ENCODE assay signal across 8 cellular contexts in genomic region chr14:34714320-34715107, GRCh38. TPM values are rescaled to one million over a fixed set of nuclear protein-coding genes. Genes with fewer than 3 reads are reported as not detected.
DNase-seq lines count a peak whose midpoint lies in the region; ATAC-seq and TF ChIP-seq lines count a peak whose summit lies in the region.

TSS of gene CFL2 (minus strand) at chr14:34714593. CDS start at chr14:34714540, 53 bp downstream.

- ATAC-seq in GM19025 (IDR thresholded peaks at IDR 0.05; ENCODE audit: low read depth, unreplicated experiment) (peak; percentile 88), HG03196 (IDR thresholded peaks at IDR 0.05; ENCODE audit: unreplicated experiment) (peak; percentile 81), left colon (peak; percentile 99)

- intact Hi-C loops in colonic mucosa (cut with DNase I) (no loop called here), left colon (cut with DNase I, micrococcal nuclease) (no loop called here)

- H3K4me3 ChIP-seq in colonic mucosa, result peak within 1 kb of the TSS; percentile 85

- H3K27me3 ChIP-seq in colonic mucosa, result no peaks in the 10 kb centered on the region

- peak within 1 kb of the TSS; percentile 86 to 92 for H3K9ac ChIP-seq in colonic mucosa (ENCODE audit: low read depth in 2 of 2, low read length in 2 of 2)

- no peaks in the 10 kb centered on the region for H3K9me3 ChIP-seq in colonic mucosa

- H3K36me3 ChIP-seq in colonic mucosa, result no peaks in the 10 kb centered on the region

- peak within 1 kb of the TSS; percentile 81 for H3K27ac ChIP-seq in colonic mucosa

- TF ChIP-seq CTCF in colonic mucosa (IDR thresholded peaks at IDR 0.05), result no peak

- DNase-seq in AG20443 (ENCODE audit: low spot score), result peak; percentile 97
- DNase-seq in NCI-H446 (lab: John Stamatoyannopoulos, UW), result peak; percentile 44 to 88
- DNase-seq in activated CD4-positive, alpha-beta T cell treated with anti-CD3 and anti-CD28 coated beads for 4 hours, result peak; percentile 58 to 74
- DNase-seq in colonic mucosa, result peak; percentile 79
- DNase-seq in left colon, result peak; percentile 79 to 85
- peak; percentile 40 to 66 for DNase-seq in stimulated activated CD4-positive, alpha-beta T cell treated with anti-CD3 and anti-CD28 coated beads, Interleukin-1b, Interleukin-23, amount 100 ng/mL, for 4 hours (ENCODE audit: low read depth in 2 of 2)

- no peaks in the 10 kb centered on the region for H3K4me1 ChIP-seq in colonic mucosa

RNA-seq across cellular contexts. Expression of gene CFL2, which starts in this region (rescaled TPM):
- total RNA-seq in colonic mucosa (10 to 100 TPM in 1 of 2 donors, 1 to 10 TPM in 1; 7.0 to 44.8 TPM), left colon (10 to 100 TPM in 1 of 2 donors, 1 to 10 TPM in 1; 5.2 to 27.0 TPM)

Comparison
In these comparisons a context has a peak if more than half of its experiments do, and no peak if none do; other contexts are left out.
1. Peak in every context shown above with its lines: DNase-seq, ATAC-seq, H3K4me3 ChIP-seq and H3K27ac ChIP-seq.